26 cellular contexts compared by ENCODE assay signal in genomic region chr13:66700336-66700735, GRCh38.
DNase-seq lines count a peak whose midpoint lies in the region; ATAC-seq and TF ChIP-seq lines count a peak whose summit lies in the region.
"Had no signal": no experiment of that assay in that cellular context is flagged by ENCODE, and none has a peak within 500 bp of the region (broad histone marks: within the 10 kb centered on the region; RNA-seq: fewer than 3 reads in every experiment).

No MANE protein-coding gene starts in this region.

- in situ Hi-C loops in IMR-90 (cut with MboI; ENCODE audit: low sequenced_read_pairs), result no loop called here

- H3K27me3 ChIP-seq in IMR-90 (ENCODE audit: control insufficient read depth, insufficient read depth, low read length), result no peaks in the 10 kb centered on the region
- no peaks in the 10 kb centered on the region for H3K27me3 ChIP-seq in Karpas-422 (ENCODE audit: low read length)
- H3K27me3 ChIP-seq in uterus, result no peaks in the 10 kb centered on the region
- H3K27me3 ChIP-seq: breast epithelium, vagina had no signal

- H3K79me2 ChIP-seq in Karpas-422 (ENCODE audit: low read length), result no peaks in the 10 kb centered on the region

- intact Hi-C loops in IMR-90 (cut with micrococcal nuclease) (no loop called here), uterus (cut with DNase I; ENCODE audit: low total_unique reads) (no loop called here)

- H3K36me3 ChIP-seq in IMR-90 (ENCODE audit: control insufficient read depth, insufficient read depth, low read length) (no peaks in the 10 kb centered on the region), Karpas-422 (ENCODE audit: insufficient read depth, low read length) (no peaks in the 10 kb centered on the region), uterus (no peaks in the 10 kb centered on the region)
- H3K36me3 ChIP-seq: breast epithelium, vagina had no signal

- TF ChIP-seq CTCF in IMR-90 (conservative IDR thresholded peaks at IDR 0.05; ENCODE audit: low read depth, low read length), result no peak
- no peak for TF ChIP-seq CTCF in brain (conservative IDR thresholded peaks at IDR 0.05)
- TF ChIP-seq CTCF in retinal pigment epithelial cell (conservative IDR thresholded peaks at IDR 0.05; ENCODE audit: low read depth, low read length), result no peak
- TF ChIP-seq CTCF in uterus (IDR thresholded peaks at IDR 0.05), result no peak

- dilution Hi-C loops in IMR-90 (cut with HindIII; ENCODE audit: low sequenced_read_pairs, unreplicated experiment), result no loop called here

- no peak overlapping the region for H4K91ac ChIP-seq in IMR-90 (ENCODE audit: insufficient read depth, low read depth, low read length)

- H2BK5ac ChIP-seq in IMR-90 (ENCODE audit: low read depth, low read length, poor library complexity, severe bottlenecking), result no peak overlapping the region

- no peak overlapping the region for H3K14ac ChIP-seq in IMR-90 (replicated peaks; ENCODE audit: low read depth, low read length)

- H3K27me3 Mint-ChIP-seq in brain, result peaks cover 4% of the 10 kb centered on the region
- H3K27me3 Mint-ChIP-seq: activated CD4-positive, alpha-beta memory T cell treated with anti-CD3 and anti-CD28 coated beads, Interleukin-2, amount 10 ng/mL, durations not matched to agents 7 days and 5 days; B cell had no signal

- H3K4me3 ChIP-seq in IMR-90 (ENCODE audit: insufficient read depth, low read depth, low read length) (no peak overlapping the region), retinal pigment epithelial cell (ENCODE audit: low read length) (peak overlapping the region; percentile 13), Karpas-422 (ENCODE audit: low read length) (no peak overlapping the region), uterus (no peak overlapping the region)
- H3K4me3 ChIP-seq: breast epithelium, vagina had no signal

- H3K27ac ChIP-seq in IMR-90 (ENCODE audit: insufficient read depth, low read length) (no peak overlapping the region), Karpas-422 (ENCODE audit: low read length) (no peak overlapping the region), uterus (no peak overlapping the region)
- H3K27ac ChIP-seq: breast epithelium, epithelial cell of prostate, vagina had no signal

- no TSS peak for BruUV-seq in IMR-90 (replicated peaks; lab: Mats Ljungman, UMichigan)

- WGBS in IMR-90 (ENCODE audit: extremely low coverage in 2 of 2, insufficient read length in 1 of 2), 2 experiments, result no CpG with 5 or more reads among the region's 3 CpGs

- H3K36me3 Mint-ChIP-seq in brain, result no peaks in the 10 kb centered on the region
- H3K36me3 Mint-ChIP-seq: CD8-positive, alpha-beta T cell had no signal

- H2BK120ac ChIP-seq in IMR-90 (ENCODE audit: low read depth, low read length), result no peak overlapping the region

- H2BK15ac ChIP-seq in IMR-90 (ENCODE audit: low read depth, low read length), result no peak overlapping the region

- no peak overlapping the region for H2AK5ac ChIP-seq in IMR-90 (ENCODE audit: low read depth, low read length)

- CTCF ChIA-PET in IMR-90 (lab: Yijun Ruan, JAX), result no interaction called here

- H3K9me3 Mint-ChIP-seq in brain, result peaks cover 0 to 4% (median 0%) of the 10 kb centered on the region in 5 experiments
- H3K9me3 Mint-ChIP-seq: activated CD4-positive, alpha-beta memory T cell treated with anti-CD3 and anti-CD28 coated beads, Interleukin-2, amount 10 ng/mL, durations not matched to agents 7 days and 5 days; activated naive CD4-positive, alpha-beta T cell treated with anti-CD3 and anti-CD28 coated beads for 36 hours; CD8-positive, alpha-beta T cell; H9; T-helper 2 cell treated with Interferon-gamma antibody and Interleukin-4, amounts not matched to agents 5 μg/mL and 100 μg/mL, for 36 hours had no signal

- H3K4me3 Mint-ChIP-seq in brain, result peak overlapping the region; percentile 29 to 82 (median 62)
- H3K4me3 Mint-ChIP-seq: activated CD4-positive, alpha-beta memory T cell treated with anti-CD3 and anti-CD28 coated beads, Interleukin-2, amount 10 ng/mL, durations not matched to agents 7 days and 5 days; activated naive CD4-positive, alpha-beta T cell treated with anti-CD3 and anti-CD28 coated beads for 36 hours; B cell; CD8-positive, alpha-beta T cell; H9; T-helper 2 cell treated with Interferon-gamma antibody and Interleukin-4, amounts not matched to agents 5 μg/mL and 100 μg/mL, for 36 hours had no signal

- H3K4me1 ChIP-seq in IMR-90 (ENCODE audit: control insufficient read depth, insufficient read depth, low read length), result no peaks in the 10 kb centered on the region
- no peaks in the 10 kb centered on the region for H3K4me1 ChIP-seq in Karpas-422 (ENCODE audit: low read length)
- no peaks in the 10 kb centered on the region for H3K4me1 ChIP-seq in uterus
- H3K4me1 ChIP-seq: breast epithelium, vagina had no signal

- H3K56ac ChIP-seq in IMR-90 (ENCODE audit: extremely low read depth, insufficient read depth, low read length), result no peak overlapping the region

- peak overlapping the region in 4 of 5 experiments; percentile 18 to 82 (median 64) for H3K27ac Mint-ChIP-seq in brain
- H3K27ac Mint-ChIP-seq: activated CD4-positive, alpha-beta memory T cell treated with anti-CD3 and anti-CD28 coated beads, Interleukin-2, amount 10 ng/mL, durations not matched to agents 7 days and 5 days; activated naive CD4-positive, alpha-beta T cell treated with anti-CD3 and anti-CD28 coated beads for 36 hours; B cell; CD8-positive, alpha-beta T cell; H9; T-helper 2 cell treated with Interferon-gamma antibody and Interleukin-4, amounts not matched to agents 5 μg/mL and 100 μg/mL, for 36 hours had no signal

- no peak overlapping the region for H2AFZ ChIP-seq in IMR-90 (replicated peaks; ENCODE audit: low read length, poor library complexity)
- no peak overlapping the region for H2AFZ ChIP-seq in Karpas-422 (ENCODE audit: low read length)

- H4K8ac ChIP-seq in IMR-90 (ENCODE audit: low read depth in 2 of 2, low read length in 2 of 2), result no peak overlapping the region

- ATAC-seq in IMR-90 (ENCODE audit: low read depth) (no peak), GM18505 (IDR thresholded peaks at IDR 0.05; ENCODE audit: unreplicated experiment) (no peak)
- ATAC-seq: CD8-positive, alpha-beta T cell; left ventricle myocardium superior; stimulated activated naive CD8-positive, alpha-beta T cell treated with anti-CD3 and anti-CD28 coated beads, Interleukin-15, Interleukin-2, amounts not matched to agents 100 U/mL and 50 U/mL, for 24 hours had no signal

- H3K18ac ChIP-seq in IMR-90 (ENCODE audit: low read depth, low read length), result no peak overlapping the region

- H3K9ac ChIP-seq in IMR-90 (ENCODE audit: low read depth, low read length) (no peak overlapping the region), Karpas-422 (ENCODE audit: low read length) (no peak overlapping the region)

- H4K20me1 ChIP-seq in IMR-90 (ENCODE audit: insufficient read depth, low read length) (no peaks in the 10 kb centered on the region), Karpas-422 (ENCODE audit: insufficient read depth, low read depth, low read length) (no peaks in the 10 kb centered on the region)

- no peak overlapping the region for H2BK20ac ChIP-seq in IMR-90 (ENCODE audit: low read depth, low read length)

- H3K4me2 ChIP-seq in IMR-90 (ENCODE audit: low read depth, low read length) (no peak overlapping the region), Karpas-422 (ENCODE audit: low read depth, low read length, poor library complexity, severe bottlenecking) (no peak overlapping the region)

- H3K9me3 ChIP-seq in IMR-90 (ENCODE audit: control insufficient read depth, insufficient read depth, low read length) (no peaks in the 10 kb centered on the region), Karpas-422 (ENCODE audit: low read length) (no peaks in the 10 kb centered on the region), uterus (no peaks in the 10 kb centered on the region)
- H3K9me3 ChIP-seq: breast epithelium, vagina had no signal

- TF ChIP-seq RAD21 in IMR-90 (IDR thresholded peaks at IDR 0.05; ENCODE audit: low read length), result no peak

- peaks cover 22% of the 10 kb centered on the region for H3K4me1 Mint-ChIP-seq in brain
- H3K4me1 Mint-ChIP-seq: activated CD4-positive, alpha-beta memory T cell treated with anti-CD3 and anti-CD28 coated beads, Interleukin-2, amount 10 ng/mL, durations not matched to agents 7 days and 5 days; B cell; H9 had no signal

- POLR2A ChIA-PET in IMR-90 (lab: Charles Lee; ENCODE audit: unreplicated experiment), result no interaction called here

- DNase-seq in IMR-90 (no peak), kidney glomerular epithelial cell (lab: John Stamatoyannopoulos, UW) (peak; percentile 37), retinal pigment epithelial cell (ENCODE audit: low read depth) (peak; percentile 39), Karpas-422 (no peak), uterus (no peak), HK-2 (ENCODE audit: unreplicated experiment) (no peak)
- DNase-seq: ACHN; activated CD4-positive, alpha-beta memory T cell treated with anti-CD3 and anti-CD28 coated beads, Interleukin-2, amount 10 ng/mL, durations not matched to agents 7 days and 5 days; activated CD8-positive, alpha-beta memory T cell treated with anti-CD3 and anti-CD28 coated beads, Interleukin-2, amount 50 U/mL, for 4 hours; activated naive CD4-positive, alpha-beta T cell treated with anti-CD3 and anti-CD28 coated beads for 36 hours; CD8-positive, alpha-beta T cell; effector CD8-positive, alpha-beta T cell; H9; left ventricle myocardium superior; NCI-H2081 treated with DMSO at 0.1 percent for 48 hours; NCI-H526; Right ventricle myocardium superior; stimulated activated CD4-positive, alpha-beta T cell treated with anti-CD3 and anti-CD28 coated beads, Interleukin-1b, Interleukin-23, amount 100 ng/mL, for 48 hours; stimulated activated naive CD8-positive, alpha-beta T cell treated with anti-CD3 and anti-CD28 coated beads, Interleukin-15, Interleukin-2, amounts not matched to agents 100 U/mL and 50 U/mL, for 24 hours had no signal

- no peak overlapping the region for H3K4ac ChIP-seq in IMR-90 (ENCODE audit: low read depth, low read length)

- H3K23ac ChIP-seq in IMR-90 (ENCODE audit: low read depth, low read length), result no peak overlapping the region

- no peaks in the 10 kb centered on the region for H3K9me1 ChIP-seq in IMR-90 (ENCODE audit: insufficient read depth, low read length)

- H4K5ac ChIP-seq in IMR-90 (ENCODE audit: low read depth, low read length), result no peak overlapping the region

- TF ChIP-seq POLR2A in IMR-90 (IDR thresholded peaks at IDR 0.05; ENCODE audit: low read depth, low read length) (no peak), uterus (IDR thresholded peaks at IDR 0.05) (no peak), GM18505 (IDR thresholded peaks at IDR 0.05; ENCODE audit: borderline replicate concordance, extremely low read depth, insufficient read depth, insufficient read length) (no peak)

- H2AK9ac ChIP-seq in IMR-90 (replicated peaks; ENCODE audit: low read depth, low read length, poor library complexity), result no peak overlapping the region

- no peaks in the 10 kb centered on the region for H3K79me1 ChIP-seq in IMR-90 (ENCODE audit: low read depth in 1 of 2, low read length in 2 of 2)

- no peaks in the 10 kb centered on the region for H3K9me2 ChIP-seq in Karpas-422 (replicated peaks; ENCODE audit: insufficient read depth, low read length)

TF ChIP-seq in IMR-90, 13 proteins besides CTCF, POLR2A, EP300 and RAD21 (continues in another document):
- 0 out of 2 replicates have a peak, but pooled peaks have one; percentile 32 for TF ChIP-seq MAFK (IDR thresholded peaks at IDR 0.05; ENCODE audit: low read depth, low read length)

Comparison
In these comparisons a context has a peak if more than half of its experiments do, and no peak if none do; other contexts are left out.
1. DNase-seq: peak in kidney glomerular epithelial cell (single experiment) and retinal pigment epithelial cell (single experiment); none in IMR-90 (single experiment), Karpas-422 (single experiment), uterus (0 of 2) and HK-2 (single experiment).